15 cellular contexts compared by ENCODE assay signal in genomic region chr12:96780330-96780729, GRCh38.
DNase-seq lines count a peak whose midpoint lies in the region; ATAC-seq, FAIRE-seq and TF ChIP-seq lines count a peak whose summit lies in the region.
"Had no signal": no experiment of that assay in that cellular context is flagged by ENCODE, and none has a peak within 500 bp of the region (broad histone marks: within the 10 kb centered on the region; RNA-seq: fewer than 3 reads in every experiment).

No MANE protein-coding gene starts in this region.

- no peak overlapping the region for H3K4me2 ChIP-seq in GM23248 (ENCODE audit: unreplicated experiment)
- no peak overlapping the region for H3K4me2 ChIP-seq in IMR-90 (ENCODE audit: low read depth, low read length)
- H3K4me2 ChIP-seq in H1 (ENCODE audit: insufficient read depth in 1 of 2, low read depth in 2 of 2, low read length in 2 of 2): no peak overlapping the region

- H3K18ac ChIP-seq in IMR-90 (ENCODE audit: low read depth, low read length): no peak overlapping the region
- no peak overlapping the region for H3K18ac ChIP-seq in H1 (ENCODE audit: extremely low read depth, low read length)

- H3K9ac ChIP-seq in GM23248 (no peak overlapping the region), IMR-90 (ENCODE audit: low read depth, low read length) (no peak overlapping the region), H1 (replicated peaks in 1 of 4; ENCODE audit: extremely low read depth in 1 of 4, low read depth in 3 of 4, low read length in 3 of 4) (no peak overlapping the region)

- no peak for TF ChIP-seq RAD21 in IMR-90 (IDR thresholded peaks at IDR 0.05; ENCODE audit: low read length)
- 0 out of 4 replicates have a peak, but pooled peaks of 1 of the 2 experiments have one; percentile 3 for TF ChIP-seq RAD21 in H1 (IDR thresholded peaks at IDR 0.05 in 1 of 2, conservative IDR thresholded peaks at IDR 0.05 in 1 of 2; ENCODE audit: low read depth in 2 of 2, low read length in 2 of 2)

- H3K27ac Mint-ChIP-seq in neural crest cell (ENCODE audit: unreplicated experiment): peak overlapping the region; percentile 64
- no peak overlapping the region for H3K27ac Mint-ChIP-seq in activated CD8-positive, alpha-beta T cell treated with anti-CD3 and anti-CD28 coated beads for 36 hours
- H3K27ac Mint-ChIP-seq: CD4-positive, alpha-beta memory T cell had no signal

- H3K9me3 ChIP-seq in GM23248 (ENCODE audit: low read depth) (no peaks in the 10 kb centered on the region), IMR-90 (ENCODE audit: control insufficient read depth, insufficient read depth, low read length) (no peaks in the 10 kb centered on the region), H1 (ENCODE audit: insufficient read depth in 2 of 2, low read depth in 1 of 2, low read length in 1 of 2) (no peaks in the 10 kb centered on the region)
- H3K9me3 ChIP-seq: BE2C had no signal

- no peak overlapping the region for H2AK5ac ChIP-seq in IMR-90 (ENCODE audit: low read depth, low read length)
- no peak overlapping the region for H2AK5ac ChIP-seq in H1 (ENCODE audit: low read depth, low read length)

- H3K4me3 ChIP-seq in GM23248: no peak overlapping the region
- no peak overlapping the region for H3K4me3 ChIP-seq in IMR-90 (ENCODE audit: insufficient read depth, low read depth, low read length)
- H3K4me3 ChIP-seq in H1 (ENCODE audit: extremely low read depth in 1 of 4, insufficient read depth in 2 of 4, low read depth in 3 of 4, low read length in 4 of 4): no peak overlapping the region
- H3K4me3 ChIP-seq: GM12878 had no signal

- H3K27me3 ChIP-seq in GM23248 (replicated peaks; ENCODE audit: insufficient read depth) (no peaks in the 10 kb centered on the region), IMR-90 (ENCODE audit: control insufficient read depth, insufficient read depth, low read length) (no peaks in the 10 kb centered on the region; the same call in 1 of the 2 replicates), H1 (replicated peaks in 1 of 4; ENCODE audit: control insufficient read depth in 3 of 4, extremely low read depth in 1 of 4, insufficient read depth in 3 of 4, low read length in 3 of 4) (no peaks in the 10 kb centered on the region)
- H3K27me3 ChIP-seq: BE2C had no signal

- H2AFZ ChIP-seq in GM23248 (0 out of 2 replicates have a peak overlapping the region, but pooled peaks have one; percentile 10), IMR-90 (replicated peaks; ENCODE audit: low read length, poor library complexity) (no peak overlapping the region), H1 (ENCODE audit: low read length) (peak overlapping the region; percentile 11; the same call in 1 of the 2 replicates)

- DNase-seq in GM23248: no peak
- DNase-seq in IMR-90: no peak
- no peak for DNase-seq in H1 (ENCODE audit: low read depth in 1 of 2, low spot score in 2 of 2)
- no peak for DNase-seq in neural crest cell (ENCODE audit: low read depth, low spot score)
- DNase-seq in stimulated activated naive CD8-positive, alpha-beta T cell treated with anti-CD3 and anti-CD28 coated beads, Interleukin-15, Interleukin-2, amounts not matched to agents 100 U/mL and 50 U/mL, for 24 hours: no peak
- DNase-seq in activated CD8-positive, alpha-beta T cell treated with anti-CD3 and anti-CD28 coated beads for 36 hours: no peak
- DNase-seq: BE2C; CD4-positive, alpha-beta memory T cell; DMS79; H7 had no signal

- in situ Hi-C loops in GM23248 (cut with MboI) (no loop called here), IMR-90 (cut with MboI; ENCODE audit: low sequenced_read_pairs) (no loop called here)

- H3K27ac ChIP-seq in GM23248 (no peak overlapping the region), IMR-90 (ENCODE audit: insufficient read depth, low read length) (no peak overlapping the region), H1 (ENCODE audit: low read depth, low read length) (no peak overlapping the region)
- H3K27ac ChIP-seq: C4-2B had no signal

- H2BK5ac ChIP-seq in IMR-90 (ENCODE audit: low read depth, low read length, poor library complexity, severe bottlenecking) (no peak overlapping the region), H1 (ENCODE audit: low read depth, low read length) (no peak overlapping the region)

- no peaks in the 10 kb centered on the region for H3K36me3 ChIP-seq in GM23248 (ENCODE audit: low read depth)
- H3K36me3 ChIP-seq in IMR-90 (ENCODE audit: control insufficient read depth, insufficient read depth, low read length): no peaks in the 10 kb centered on the region
- no peaks in the 10 kb centered on the region for H3K36me3 ChIP-seq in H1 (ENCODE audit: control insufficient read depth in 2 of 4, insufficient read depth in 4 of 4, low read length in 3 of 4)
- H3K36me3 ChIP-seq: BE2C had no signal

- H3K36me3 Mint-ChIP-seq in neural crest cell (ENCODE audit: low read depth): no peaks in the 10 kb centered on the region
- no peaks in the 10 kb centered on the region for H3K36me3 Mint-ChIP-seq in activated CD8-positive, alpha-beta T cell treated with anti-CD3 and anti-CD28 coated beads for 36 hours (ENCODE audit: low read depth)
- H3K36me3 Mint-ChIP-seq: CD4-positive, alpha-beta memory T cell had no signal

- H2BK120ac ChIP-seq in IMR-90 (ENCODE audit: low read depth, low read length): no peak overlapping the region
- H2BK120ac ChIP-seq in H1 (replicated peaks; ENCODE audit: low read depth, low read length): no peak overlapping the region

- H3K14ac ChIP-seq in IMR-90 (replicated peaks; ENCODE audit: low read depth, low read length): no peak overlapping the region
- no peak overlapping the region for H3K14ac ChIP-seq in H1 (ENCODE audit: insufficient read length)

- H2BK15ac ChIP-seq in IMR-90 (ENCODE audit: low read depth, low read length) (no peak overlapping the region), H1 (ENCODE audit: low read length) (no peak overlapping the region)

- H2BK20ac ChIP-seq in IMR-90 (ENCODE audit: low read depth, low read length) (no peak overlapping the region), H1 (ENCODE audit: low read length) (no peak overlapping the region)

- no peak overlapping the region for H4K91ac ChIP-seq in IMR-90 (ENCODE audit: insufficient read depth, low read depth, low read length)
- H4K91ac ChIP-seq in H1 (replicated peaks; ENCODE audit: insufficient read length, low read length): no peak overlapping the region

- H3K9me3 Mint-ChIP-seq in neural crest cell: no peaks in the 10 kb centered on the region
- H3K9me3 Mint-ChIP-seq in activated CD8-positive, alpha-beta T cell treated with anti-CD3 and anti-CD28 coated beads for 36 hours: no peaks in the 10 kb centered on the region
- H3K9me3 Mint-ChIP-seq: CD4-positive, alpha-beta memory T cell had no signal

- whole genome bisulfite sequencing in GM23248 (ENCODE audit: low coverage in 1 of 2, low lambda C conversion rate in 2 of 2, missing lambda C conversion rate in 2 of 2), 2 experiments: 4 to 20% methylated on average over 2 of the region's 2 CpGs
- WGBS in IMR-90 (ENCODE audit: extremely low coverage in 2 of 2, insufficient read length in 1 of 2), 2 experiments: no CpG with 5 or more reads among the region's 2 CpGs
- WGBS in H1 (ENCODE audit: extremely low coverage in 1 of 2, insufficient coverage in 1 of 2, insufficient read length in 1 of 2, insufficient replicate concordance in 2 of 2, low coverage in 1 of 2, low lambda C conversion rate in 2 of 2, missing lambda C conversion rate in 1 of 2), 2 experiments: 90% methylated on average over 2 of the region's 2 CpGs; no CpG with 5 or more reads in 1 of the 2 experiments

- H4K20me1 ChIP-seq in GM23248 (ENCODE audit: insufficient read depth) (no peaks in the 10 kb centered on the region), IMR-90 (ENCODE audit: insufficient read depth, low read length) (no peaks in the 10 kb centered on the region), H1 (replicated peaks in 1 of 2; ENCODE audit: control insufficient read depth in 1 of 2, insufficient read depth in 2 of 2, low read length in 2 of 2) (no peaks in the 10 kb centered on the region)

- CTCF ChIA-PET in IMR-90 (lab: Yijun Ruan, JAX) (no interaction called here), H1 (lab: Charles Lee; ENCODE audit: partially characterized antibody) (no interaction called here)
- CTCF ChIA-PET in activated CD8-positive, alpha-beta T cell treated with anti-CD3 and anti-CD28 coated beads for 36 hours (lab: Charles Lee): no interaction called here

- H3K79me2 ChIP-seq in GM23248 (ENCODE audit: insufficient read depth) (no peaks in the 10 kb centered on the region), H1 (ENCODE audit: control insufficient read depth in 1 of 2, insufficient read depth in 2 of 2, low read length in 2 of 2) (no peaks in the 10 kb centered on the region)

- no peak overlapping the region for H2BK12ac ChIP-seq in H1 (ENCODE audit: low read depth, low read length)

- H3K79me1 ChIP-seq in IMR-90 (ENCODE audit: low read depth in 1 of 2, low read length in 2 of 2) (no peaks in the 10 kb centered on the region), H1 (ENCODE audit: low read depth, low read length) (no peaks in the 10 kb centered on the region)

- no peak for TF ChIP-seq POLR2A in IMR-90 (IDR thresholded peaks at IDR 0.05; ENCODE audit: low read depth, low read length)
- TF ChIP-seq POLR2A in H1 (IDR thresholded peaks at IDR 0.05; ENCODE audit: control extremely low read depth in 1 of 2, low read depth in 2 of 2, low read length in 2 of 2): no peak

- intact Hi-C loops in IMR-90 (cut with micrococcal nuclease): no loop called here
- intact Hi-C loops in activated CD8-positive, alpha-beta T cell treated with anti-CD3 and anti-CD28 coated beads for 36 hours (cut with micrococcal nuclease): no loop called here

- H3K4me1 ChIP-seq in GM23248 (ENCODE audit: insufficient read depth) (peaks cover 3% of the 10 kb centered on the region), IMR-90 (ENCODE audit: control insufficient read depth, insufficient read depth, low read length) (no peaks in the 10 kb centered on the region), H1 (replicated peaks in 1 of 4; ENCODE audit: control insufficient read depth in 3 of 4, insufficient read depth in 4 of 4, low read length in 3 of 4) (no peaks in the 10 kb centered on the region)
- H3K4me1 ChIP-seq: BE2C had no signal

- dilution Hi-C loops in IMR-90 (cut with HindIII; ENCODE audit: low sequenced_read_pairs, unreplicated experiment): no loop called here

- no peak overlapping the region for H3K56ac ChIP-seq in IMR-90 (ENCODE audit: extremely low read depth, insufficient read depth, low read length)
- no peak overlapping the region for H3K56ac ChIP-seq in H1 (replicated peaks; ENCODE audit: insufficient read length, low read depth, low read length)

- H3K9me1 ChIP-seq in IMR-90 (ENCODE audit: insufficient read depth, low read length): no peaks in the 10 kb centered on the region

- H3K23ac ChIP-seq in IMR-90 (ENCODE audit: low read depth, low read length) (no peak overlapping the region), H1 (ENCODE audit: insufficient read length) (no peak overlapping the region)

- no peak overlapping the region for H3K4me3 Mint-ChIP-seq in neural crest cell
- no peak overlapping the region for H3K4me3 Mint-ChIP-seq in activated CD8-positive, alpha-beta T cell treated with anti-CD3 and anti-CD28 coated beads for 36 hours
- H3K4me3 Mint-ChIP-seq: CD4-positive, alpha-beta memory T cell had no signal

- TF ChIP-seq EP300 in H1 (IDR thresholded peaks at IDR 0.05; ENCODE audit: borderline replicate concordance in 1 of 2, low read depth in 2 of 2, low read length in 2 of 2): no peak

- no peak overlapping the region for H2AK9ac ChIP-seq in IMR-90 (replicated peaks; ENCODE audit: low read depth, low read length, poor library complexity)

- POLR2A ChIA-PET in IMR-90 (lab: Charles Lee; ENCODE audit: unreplicated experiment) (no interaction called here), H1 (lab: Charles Lee; ENCODE audit: partially characterized antibody) (no interaction called here)
- POLR2A ChIA-PET in activated CD8-positive, alpha-beta T cell treated with anti-CD3 and anti-CD28 coated beads for 36 hours (lab: Charles Lee): no interaction called here

- 0 out of 2 replicates have a peak, but pooled peaks cover under 1% of the 10 kb centered on the region for H3F3A ChIP-seq in GM23248 (ENCODE audit: insufficient read depth)

- H3K4me1 Mint-ChIP-seq in neural crest cell: peaks cover 14% of the 10 kb centered on the region
- H3K4me1 Mint-ChIP-seq in activated CD8-positive, alpha-beta T cell treated with anti-CD3 and anti-CD28 coated beads for 36 hours (ENCODE audit: low read depth): no peaks in the 10 kb centered on the region
- H3K4me1 Mint-ChIP-seq: CD4-positive, alpha-beta memory T cell had no signal

- ATAC-seq in IMR-90 (ENCODE audit: low read depth) (no peak), HG03565 (IDR thresholded peaks at IDR 0.05; ENCODE audit: unreplicated experiment) (no peak)
- ATAC-seq in stimulated activated naive CD8-positive, alpha-beta T cell treated with anti-CD3 and anti-CD28 coated beads, Interleukin-15, Interleukin-2, amounts not matched to agents 100 U/mL and 50 U/mL, for 24 hours: no peak
- no peak for ATAC-seq in activated CD8-positive, alpha-beta T cell treated with anti-CD3 and anti-CD28 coated beads for 36 hours
- ATAC-seq: GM12878 had no signal

- no peaks in the 10 kb centered on the region for H3K9me2 ChIP-seq in GM23248 (ENCODE audit: insufficient read depth)

- H3K27me3 Mint-ChIP-seq in neural crest cell (ENCODE audit: low read depth): no peaks in the 10 kb centered on the region
- H3K27me3 Mint-ChIP-seq in activated CD8-positive, alpha-beta T cell treated with anti-CD3 and anti-CD28 coated beads for 36 hours: no peaks in the 10 kb centered on the region

- no peaks in the 10 kb centered on the region for H3K23me2 ChIP-seq in H1 (ENCODE audit: low read depth, low read length)

- TF ChIP-seq CTCF in IMR-90 (conservative IDR thresholded peaks at IDR 0.05; ENCODE audit: low read depth, low read length) (no peak), H1 (IDR thresholded peaks at IDR 0.05; ENCODE audit: control extremely low read depth in 1 of 3, insufficient read depth in 1 of 3, low read depth in 1 of 3, low read length in 3 of 3) (no peak), neural crest cell (conservative IDR thresholded peaks at IDR 0.05) (no peak)
- no peak for TF ChIP-seq CTCF in activated CD8-positive, alpha-beta T cell treated with anti-CD3 and anti-CD28 coated beads for 36 hours (IDR thresholded peaks at IDR 0.05)

- H4K8ac ChIP-seq in IMR-90 (ENCODE audit: low read depth in 2 of 2, low read length in 2 of 2) (no peak overlapping the region), H1 (ENCODE audit: extremely low read depth, insufficient read depth, low read length) (no peak overlapping the region)

- no peak overlapping the region for H3K4ac ChIP-seq in IMR-90 (ENCODE audit: low read depth, low read length)
- no peak overlapping the region for H3K4ac ChIP-seq in H1 (replicated peaks; ENCODE audit: insufficient read length, low read depth, low read length)

- H4K5ac ChIP-seq in IMR-90 (ENCODE audit: low read depth, low read length) (no peak overlapping the region), H1 (ENCODE audit: insufficient read length, low read depth, low read length) (no peak overlapping the region)

- no TSS peak for BruUV-seq in IMR-90 (replicated peaks; lab: Mats Ljungman, UMichigan)

- no peak for FAIRE-seq in H1 (lab: Jason Lieb, UNC)
- FAIRE-seq: A204.1, GM12878, GM18507 had no signal
